Comparison of ENCODE assay signal across 21 cellular contexts in genomic region chr18:11091746-11092145, GRCh38. TPM values are rescaled to one million over a fixed set of nuclear protein-coding genes. Genes with fewer than 3 reads are reported as not detected.
"Had no signal": no experiment of that assay in that cellular context is flagged by ENCODE, and none has a peak within 500 bp of the region (broad histone marks: within the 10 kb centered on the region; RNA-seq: fewer than 3 reads in every experiment).

No MANE protein-coding gene starts in this region.

- H3K27me3 ChIP-seq: thyroid gland, upper lobe of right lung had no signal

- H3K27ac ChIP-seq: gastroesophageal sphincter, parathyroid adenoma, thyroid gland, upper lobe of right lung had no signal

- H3K9ac ChIP-seq: parathyroid adenoma had no signal

- H3K4me3 ChIP-seq: gastroesophageal sphincter, thyroid gland, upper lobe of right lung had no signal

- H3K79me2 ChIP-seq: parathyroid adenoma had no signal

- H3K4me1 ChIP-seq: parathyroid adenoma had no signal

- H3K36me3 ChIP-seq: gastroesophageal sphincter, thyroid gland, upper lobe of right lung had no signal

- H3K9me3 ChIP-seq: gastroesophageal sphincter, thyroid gland, upper lobe of right lung had no signal

- ATAC-seq: activated naive CD8-positive, alpha-beta T cell treated with anti-CD3 and anti-CD28 coated beads, Interleukin-2, amount 50 U/mL, for 24 hours; activated T-cell treated with anti-CD3 and anti-CD28 coated beads, Interleukin-2, amount 50 U/mL, for 72 hours; gastroesophageal sphincter; left cardiac atrium; right cardiac atrium; upper lobe of right lung had no signal

- FAIRE-seq: islet of Langerhans had no signal

- DNase-seq: activated CD4-positive, alpha-beta memory T cell treated with anti-CD3 and anti-CD28 coated beads for 36 hours; activated CD4-positive, alpha-beta T cell treated with anti-CD3 and anti-CD28 coated beads for 4 hours; activated CD4-positive, CD25-positive, alpha-beta regulatory T cell; activated effector memory CD4-positive, alpha-beta T cell treated with anti-CD3 and anti-CD28 coated beads, Interleukin-2, amount 50 U/mL, for 16 hours; activated naive CD4-positive, alpha-beta T cell treated with anti-CD3 and anti-CD28 coated beads, Interleukin-2, amount 50 U/mL, for 16 hours; activated naive CD8-positive, alpha-beta T cell treated with anti-CD3 and anti-CD28 coated beads, Interleukin-2, amount 50 U/mL, for 24 hours; activated T-cell treated with anti-CD3 and anti-CD28 coated beads, Interleukin-2, amount 50 U/mL, for 72 hours; effector CD4-positive, alpha-beta T cell; erythroblast; head of caudate nucleus; hypothalamus; left cardiac atrium; nucleus accumbens; right cardiac atrium; stimulated activated CD4-positive, alpha-beta T cell treated with anti-CD3 and anti-CD28 coated beads, Interleukin-12 subunit alpha, Interleukin-12 subunit beta, amount 100 ng/mL, for 4 hours; substantia nigra; upper lobe of right lung had no signal

- H2AFZ ChIP-seq: parathyroid adenoma had no signal

RNA-seq across cellular contexts. Expression of gene PIEZO2, which starts 57.6 kb away (rescaled TPM):
- total RNA-seq: activated CD4-positive, alpha-beta memory T cell treated with anti-CD3 and anti-CD28 coated beads for 36 hours; activated T-cell treated with anti-CD3 and anti-CD28 coated beads, Interleukin-2, amount 50 U/mL, for 72 hours had no signal
